Comparison of ENCODE assay signal across 1 cellular context in the genomic region with DNA sequence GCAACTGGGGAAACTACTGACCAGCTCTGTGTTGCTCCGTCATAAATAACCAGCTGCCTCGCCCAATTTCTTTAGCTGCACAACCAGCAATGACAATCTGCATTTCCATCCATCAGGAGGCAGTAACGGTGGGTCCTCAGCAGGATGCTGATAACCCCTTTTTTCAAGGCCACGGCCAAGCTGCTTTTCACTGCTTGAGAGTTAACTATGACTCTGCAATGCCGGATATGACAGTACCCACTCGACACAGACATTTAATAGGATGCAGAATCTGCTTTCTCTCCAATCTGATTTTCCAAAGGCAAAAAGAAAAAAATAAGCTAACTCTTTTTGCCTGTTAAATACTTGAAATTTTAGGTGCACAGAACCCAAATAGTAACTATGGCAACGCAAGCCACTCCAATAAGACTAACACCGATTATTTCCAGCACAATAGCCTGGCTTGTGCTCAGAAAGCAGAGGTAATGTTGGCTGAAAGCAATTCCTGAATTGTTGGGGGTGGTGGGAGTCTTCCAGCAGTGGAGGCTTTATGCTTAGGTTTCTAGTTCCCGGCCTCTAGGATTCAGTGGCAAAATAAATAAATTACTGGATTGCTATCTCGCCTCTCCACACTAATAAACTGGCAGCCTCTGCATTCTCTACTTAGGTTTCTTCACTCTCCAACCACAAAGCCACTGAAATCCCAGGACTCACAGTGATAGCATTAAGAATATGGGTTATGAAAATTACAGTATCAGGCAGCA.
TF ChIP-seq lines count a peak whose summit lies in the region.

No MANE protein-coding gene starts in this region.

TF ChIP-seq in GM23338, 12 proteins besides CTCF, POLR2A, EP300 and RAD21 (continued from another document):
- TF ChIP-seq, protein P1, sequence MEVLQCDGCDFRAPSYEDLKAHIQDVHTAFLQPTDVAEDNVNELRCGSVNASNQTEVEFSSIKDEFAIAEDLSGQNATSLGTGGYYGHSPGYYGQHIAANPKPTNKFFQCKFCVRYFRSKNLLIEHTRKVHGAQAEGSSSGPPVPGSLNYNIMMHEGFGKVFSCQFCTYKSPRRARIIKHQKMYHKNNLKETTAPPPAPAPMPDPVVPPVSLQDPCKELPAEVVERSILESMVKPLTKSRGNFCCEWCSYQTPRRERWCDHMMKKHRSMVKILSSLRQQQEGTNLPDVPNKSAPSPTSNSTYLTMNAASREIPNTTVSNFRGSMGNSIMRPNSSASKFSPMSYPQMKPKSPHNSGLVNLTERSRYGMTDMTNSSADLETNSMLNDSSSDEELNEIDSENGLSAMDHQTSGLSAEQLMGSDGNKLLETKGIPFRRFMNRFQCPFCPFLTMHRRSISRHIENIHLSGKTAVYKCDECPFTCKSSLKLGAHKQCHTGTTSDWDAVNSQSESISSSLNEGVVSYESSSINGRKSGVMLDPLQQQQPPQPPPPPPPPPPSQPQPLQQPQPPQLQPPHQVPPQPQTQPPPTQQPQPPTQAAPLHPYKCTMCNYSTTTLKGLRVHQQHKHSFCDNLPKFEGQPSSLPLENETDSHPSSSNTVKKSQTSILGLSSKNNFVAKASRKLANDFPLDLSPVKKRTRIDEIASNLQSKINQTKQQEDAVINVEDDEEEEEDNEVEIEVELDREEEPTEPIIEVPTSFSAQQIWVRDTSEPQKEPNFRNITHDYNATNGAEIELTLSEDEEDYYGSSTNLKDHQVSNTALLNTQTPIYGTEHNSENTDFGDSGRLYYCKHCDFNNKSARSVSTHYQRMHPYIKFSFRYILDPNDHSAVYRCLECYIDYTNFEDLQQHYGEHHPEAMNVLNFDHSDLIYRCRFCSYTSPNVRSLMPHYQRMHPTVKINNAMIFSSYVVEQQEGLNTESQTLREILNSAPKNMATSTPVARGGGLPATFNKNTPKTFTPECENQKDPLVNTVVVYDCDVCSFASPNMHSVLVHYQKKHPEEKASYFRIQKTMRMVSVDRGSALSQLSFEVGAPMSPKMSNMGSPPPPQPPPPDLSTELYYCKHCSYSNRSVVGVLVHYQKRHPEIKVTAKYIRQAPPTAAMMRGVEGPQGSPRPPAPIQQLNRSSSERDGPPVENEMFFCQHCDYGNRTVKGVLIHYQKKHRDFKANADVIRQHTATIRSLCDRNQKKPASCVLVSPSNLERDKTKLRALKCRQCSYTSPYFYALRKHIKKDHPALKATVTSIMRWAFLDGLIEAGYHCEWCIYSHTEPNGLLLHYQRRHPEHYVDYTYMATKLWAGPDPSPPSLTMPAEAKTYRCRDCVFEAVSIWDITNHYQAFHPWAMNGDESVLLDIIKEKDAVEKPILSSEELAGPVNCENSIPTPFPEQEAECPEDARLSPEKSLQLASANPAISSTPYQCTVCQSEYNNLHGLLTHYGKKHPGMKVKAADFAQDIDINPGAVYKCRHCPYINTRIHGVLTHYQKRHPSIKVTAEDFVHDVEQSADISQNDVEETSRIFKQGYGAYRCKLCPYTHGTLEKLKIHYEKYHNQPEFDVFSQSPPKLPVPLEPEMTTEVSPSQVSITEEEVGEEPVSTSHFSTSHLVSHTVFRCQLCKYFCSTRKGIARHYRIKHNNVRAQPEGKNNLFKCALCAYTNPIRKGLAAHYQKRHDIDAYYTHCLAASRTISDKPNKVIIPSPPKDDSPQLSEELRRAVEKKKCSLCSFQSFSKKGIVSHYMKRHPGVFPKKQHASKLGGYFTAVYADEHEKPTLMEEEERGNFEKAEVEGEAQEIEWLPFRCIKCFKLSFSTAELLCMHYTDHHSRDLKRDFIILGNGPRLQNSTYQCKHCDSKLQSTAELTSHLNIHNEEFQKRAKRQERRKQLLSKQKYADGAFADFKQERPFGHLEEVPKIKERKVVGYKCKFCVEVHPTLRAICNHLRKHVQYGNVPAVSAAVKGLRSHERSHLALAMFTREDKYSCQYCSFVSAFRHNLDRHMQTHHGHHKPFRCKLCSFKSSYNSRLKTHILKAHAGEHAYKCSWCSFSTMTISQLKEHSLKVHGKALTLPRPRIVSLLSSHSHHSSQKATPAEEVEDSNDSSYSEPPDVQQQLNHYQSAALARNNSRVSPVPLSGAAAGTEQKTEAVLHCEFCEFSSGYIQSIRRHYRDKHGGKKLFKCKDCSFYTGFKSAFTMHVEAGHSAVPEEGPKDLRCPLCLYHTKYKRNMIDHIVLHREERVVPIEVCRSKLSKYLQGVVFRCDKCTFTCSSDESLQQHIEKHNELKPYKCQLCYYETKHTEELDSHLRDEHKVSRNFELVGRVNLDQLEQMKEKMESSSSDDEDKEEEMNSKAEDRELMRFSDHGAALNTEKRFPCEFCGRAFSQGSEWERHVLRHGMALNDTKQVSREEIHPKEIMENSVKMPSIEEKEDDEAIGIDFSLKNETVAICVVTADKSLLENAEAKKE (CRISPR knock-in tag; IDR thresholded peaks at IDR 0.05) = no peak
- TF ChIP-seq EZH2phosphoT487 (IDR thresholded peaks at IDR 0.05; ENCODE audit: unreplicated experiment) = no peak
- TF ChIP-seq POLR2AphosphoS5 (IDR thresholded peaks at IDR 0.05; ENCODE audit: low read depth) = no peak
- no peak for TF ChIP-seq STAT1 (IDR thresholded peaks at IDR 0.05; ENCODE audit: unreplicated experiment)
- no peak for TF ChIP-seq NANOG (IDR thresholded peaks at IDR 0.05; ENCODE audit: borderline replicate concordance)
- no peak for TF ChIP-seq ZNF331 (CRISPR knock-in tag; IDR thresholded peaks at IDR 0.05; ENCODE audit: low read depth)
- TF ChIP-seq ZNF114 (CRISPR knock-in tag; IDR thresholded peaks at IDR 0.05) = no peak
- TF ChIP-seq, protein P2, sequence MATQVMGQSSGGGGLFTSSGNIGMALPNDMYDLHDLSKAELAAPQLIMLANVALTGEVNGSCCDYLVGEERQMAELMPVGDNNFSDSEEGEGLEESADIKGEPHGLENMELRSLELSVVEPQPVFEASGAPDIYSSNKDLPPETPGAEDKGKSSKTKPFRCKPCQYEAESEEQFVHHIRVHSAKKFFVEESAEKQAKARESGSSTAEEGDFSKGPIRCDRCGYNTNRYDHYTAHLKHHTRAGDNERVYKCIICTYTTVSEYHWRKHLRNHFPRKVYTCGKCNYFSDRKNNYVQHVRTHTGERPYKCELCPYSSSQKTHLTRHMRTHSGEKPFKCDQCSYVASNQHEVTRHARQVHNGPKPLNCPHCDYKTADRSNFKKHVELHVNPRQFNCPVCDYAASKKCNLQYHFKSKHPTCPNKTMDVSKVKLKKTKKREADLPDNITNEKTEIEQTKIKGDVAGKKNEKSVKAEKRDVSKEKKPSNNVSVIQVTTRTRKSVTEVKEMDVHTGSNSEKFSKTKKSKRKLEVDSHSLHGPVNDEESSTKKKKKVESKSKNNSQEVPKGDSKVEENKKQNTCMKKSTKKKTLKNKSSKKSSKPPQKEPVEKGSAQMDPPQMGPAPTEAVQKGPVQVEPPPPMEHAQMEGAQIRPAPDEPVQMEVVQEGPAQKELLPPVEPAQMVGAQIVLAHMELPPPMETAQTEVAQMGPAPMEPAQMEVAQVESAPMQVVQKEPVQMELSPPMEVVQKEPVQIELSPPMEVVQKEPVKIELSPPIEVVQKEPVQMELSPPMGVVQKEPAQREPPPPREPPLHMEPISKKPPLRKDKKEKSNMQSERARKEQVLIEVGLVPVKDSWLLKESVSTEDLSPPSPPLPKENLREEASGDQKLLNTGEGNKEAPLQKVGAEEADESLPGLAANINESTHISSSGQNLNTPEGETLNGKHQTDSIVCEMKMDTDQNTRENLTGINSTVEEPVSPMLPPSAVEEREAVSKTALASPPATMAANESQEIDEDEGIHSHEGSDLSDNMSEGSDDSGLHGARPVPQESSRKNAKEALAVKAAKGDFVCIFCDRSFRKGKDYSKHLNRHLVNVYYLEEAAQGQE (IDR thresholded peaks at IDR 0.05; ENCODE audit: unreplicated experiment) = no peak
